ENCODE assay signal across 9 cellular contexts in genomic region chr17:17724991-17725852, GRCh38. TPM values are rescaled to one million over a fixed set of nuclear protein-coding genes. Genes with fewer than 3 reads are reported as not detected.
A peak's percentile ranks its signal among the peaks of the same experiment; 100 is the strongest.
DNase-seq lines count a peak whose midpoint lies in the region; ATAC-seq and TF ChIP-seq lines count a peak whose summit lies in the region.
"Had no signal": no experiment of that assay in that cellular context is flagged by ENCODE, and none has a peak within 500 bp of the region (broad histone marks: within the 10 kb centered on the region; RNA-seq: fewer than 3 reads in every experiment).

No MANE protein-coding gene starts in this region.

- H3K4me3 ChIP-seq in iPS-18c (ENCODE audit: insufficient read depth, low read depth, low read length) (peak overlapping the region; percentile 60), stomach (peak overlapping the region; percentile 51 to 68 (median 55))

- 39 to 53% (median 44%) methylated on average over 30 to 37 of the region's 37 CpGs for WGBS in stomach, 5 donors

- H3K4me3 Mint-ChIP-seq in activated CD8-positive, alpha-beta T cell treated with anti-CD3 and anti-CD28 coated beads, Interleukin-2, amount 10 ng/mL, durations not matched to agents 7 days and 5 days, result peak overlapping the region; percentile 15

- H3K27me3 Mint-ChIP-seq in activated CD8-positive, alpha-beta T cell treated with anti-CD3 and anti-CD28 coated beads, Interleukin-2, amount 10 ng/mL, durations not matched to agents 7 days and 5 days (ENCODE audit: low read depth), result peaks cover 37% of the 10 kb centered on the region

- no peak for ATAC-seq in activated CD8-positive, alpha-beta T cell treated with anti-CD3 and anti-CD28 coated beads, Interleukin-2, amount 10 ng/mL, durations not matched to agents 7 days and 5 days
- ATAC-seq in HG03139 (IDR thresholded peaks at IDR 0.05; ENCODE audit: unreplicated experiment) (no peak), GM18870 (IDR thresholded peaks at IDR 0.05; ENCODE audit: unreplicated experiment) (no peak)

- no peak for TF ChIP-seq EP300 in stomach (IDR thresholded peaks at IDR 0.05)

- H3K9me3 ChIP-seq in iPS-18c (ENCODE audit: control insufficient read depth, insufficient read depth, low read length), result peaks cover 1% of the 10 kb centered on the region
- no peaks in the 10 kb centered on the region for H3K9me3 ChIP-seq in stomach

- H3K27ac ChIP-seq in stomach, result peak overlapping the region; percentile 1 to 71 (median 30)

- DNase-seq in NCI-H748 (lab: John Stamatoyannopoulos, UW; ENCODE audit: unreplicated experiment) (peak; percentile 35), NCI-H748 treated with DMSO at 0.1 percent for 48 hours (lab: John Stamatoyannopoulos, UW) (no peak), stomach (no peak), NCI-H524 (lab: John Stamatoyannopoulos, UW) (no peak)
- DNase-seq in activated CD8-positive, alpha-beta T cell treated with anti-CD3 and anti-CD28 coated beads, Interleukin-2, amount 10 ng/mL, durations not matched to agents 7 days and 5 days, result no peak
- DNase-seq: activated effector memory CD4-positive, alpha-beta T cell treated with Interleukin-2 at 50 U/mL for 16 hours had no signal

- intact Hi-C loops in stomach (cut with DNase I; ENCODE audit: low total_unique reads), result no loop called here

- peaks cover 12% of the 10 kb centered on the region for H3K36me3 Mint-ChIP-seq in activated CD8-positive, alpha-beta T cell treated with anti-CD3 and anti-CD28 coated beads, Interleukin-2, amount 10 ng/mL, durations not matched to agents 7 days and 5 days (ENCODE audit: low read depth)

- H3K27ac Mint-ChIP-seq in activated CD8-positive, alpha-beta T cell treated with anti-CD3 and anti-CD28 coated beads, Interleukin-2, amount 10 ng/mL, durations not matched to agents 7 days and 5 days, result no peak overlapping the region

- no peak for TF ChIP-seq CTCF in stomach (IDR thresholded peaks at IDR 0.05)

- CTCF ChIA-PET in activated CD8-positive, alpha-beta T cell treated with anti-CD3 and anti-CD28 coated beads, Interleukin-2, amount 10 ng/mL, durations not matched to agents 7 days and 5 days (lab: Charles Lee), result no interaction called here

- peaks cover 46% of the 10 kb centered on the region for H3K4me1 Mint-ChIP-seq in activated CD8-positive, alpha-beta T cell treated with anti-CD3 and anti-CD28 coated beads, Interleukin-2, amount 10 ng/mL, durations not matched to agents 7 days and 5 days (ENCODE audit: low read depth)

- H3K36me3 ChIP-seq in stomach, result peaks cover 0 to 7% (median 0%) of the 10 kb centered on the region in 4 donors

- H3K9me3 Mint-ChIP-seq in activated CD8-positive, alpha-beta T cell treated with anti-CD3 and anti-CD28 coated beads, Interleukin-2, amount 10 ng/mL, durations not matched to agents 7 days and 5 days (ENCODE audit: insufficient read depth), result no peaks in the 10 kb centered on the region

- peaks cover 0 to 34% (median 0%) of the 10 kb centered on the region in 3 donors for H3K27me3 ChIP-seq in stomach

- peaks cover 39 to 93% (median 71%) of the 10 kb centered on the region in 4 donors for H3K4me1 ChIP-seq in stomach

- POLR2A ChIA-PET in activated CD8-positive, alpha-beta T cell treated with anti-CD3 and anti-CD28 coated beads, Interleukin-2, amount 10 ng/mL, durations not matched to agents 7 days and 5 days (lab: Charles Lee), result no interaction called here

- no peak for TF ChIP-seq POLR2A in stomach (IDR thresholded peaks at IDR 0.05)

RNA-seq across cellular contexts. Expression of gene RAI1, which starts 44.0 kb away (rescaled TPM):
- total RNA-seq in activated CD8-positive, alpha-beta T cell treated with anti-CD3 and anti-CD28 coated beads, Interleukin-2, amount 10 ng/mL, durations not matched to agents 7 days and 5 days, result 10 to 100 TPM; 24.4 to 24.6 TPM
- 10 to 100 TPM; 19.1 to 94.5 (median 46.9) TPM for total RNA-seq in stomach
- 10 to 100 TPM in 2 of 3 donors, 1 to 10 TPM in 1; 4.6 to 12.5 (median 12.0) TPM for polyA plus RNA-seq in stomach
